11 cellular contexts compared by ENCODE assay signal in the genomic region with DNA sequence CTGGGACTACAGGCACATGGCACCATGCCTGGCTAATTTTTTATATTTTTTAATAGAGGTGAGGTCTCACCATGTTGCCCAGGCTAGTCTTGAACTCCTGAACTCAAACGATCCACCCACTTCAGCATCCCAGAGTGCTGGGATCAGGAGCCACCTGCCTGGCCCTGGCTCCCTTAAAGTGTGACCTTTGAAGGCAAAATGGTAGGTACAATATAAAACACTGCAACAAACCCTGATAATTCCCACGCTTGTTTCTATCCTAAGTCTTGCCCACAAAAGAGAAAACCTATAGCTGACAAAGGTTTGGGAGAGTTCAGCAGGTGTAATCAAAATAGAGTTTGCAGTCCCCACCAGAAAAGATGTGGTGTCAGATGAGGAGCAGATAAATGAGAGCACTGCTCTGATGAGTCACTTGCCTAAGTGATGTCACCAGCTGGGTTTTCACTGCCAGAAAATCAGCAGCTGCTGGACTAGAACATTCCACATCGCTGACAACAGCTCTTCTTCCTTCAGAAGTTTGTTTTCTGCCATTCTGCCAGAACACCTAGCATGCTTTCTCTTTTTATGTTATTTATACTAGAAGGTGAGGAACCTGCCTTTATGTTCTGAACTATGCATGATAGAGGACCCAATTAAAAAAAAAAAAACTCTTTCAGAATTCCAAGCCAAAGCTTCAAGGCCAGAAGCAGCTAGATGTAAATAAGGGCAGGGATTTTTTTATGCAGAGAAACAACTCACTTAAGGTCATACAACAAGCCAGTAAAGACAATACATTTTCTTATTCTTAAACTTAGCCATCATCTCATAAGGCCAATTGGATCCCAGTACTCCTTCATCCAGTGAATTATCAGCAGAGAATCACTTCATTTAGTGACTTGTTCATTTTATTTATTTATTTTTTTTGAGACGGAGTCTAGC. TPM values are rescaled to one million over a fixed set of nuclear protein-coding genes. Genes with fewer than 3 reads are reported as not detected.
A peak's percentile ranks its signal among the peaks of the same experiment; 100 is the strongest.
DNase-seq lines count a peak whose midpoint lies in the region; ATAC-seq and TF ChIP-seq lines count a peak whose summit lies in the region.
"Had no signal": no experiment of that assay in that cellular context is flagged by ENCODE, and none has a peak within 500 bp of the region (broad histone marks: within the 10 kb centered on the region; RNA-seq: fewer than 3 reads in every experiment).

No MANE protein-coding gene starts in this region.

- peak overlapping the region in 2 of 12 donors; percentile 18 to 47 for H3K27ac ChIP-seq in heart left ventricle
- H3K27ac ChIP-seq: thyroid gland had no signal

- no peaks in the 10 kb centered on the region for H3K36me3 Mint-ChIP-seq in type B pancreatic cell
- H3K36me3 Mint-ChIP-seq: naive B cell had no signal

- H3K4me1 Mint-ChIP-seq in type B pancreatic cell (ENCODE audit: unreplicated experiment), result no peaks in the 10 kb centered on the region
- H3K4me1 Mint-ChIP-seq: naive B cell had no signal

- DNase-seq in heart left ventricle (peak in 1 of 5 donors; percentile 49), Right ventricle myocardium inferior (ENCODE audit: missing footprints) (no peak), SW 1271 (lab: John Stamatoyannopoulos, UW) (peak; percentile 20 to 59), glomerular visceral epithelial cell (ENCODE audit: extremely low spot score) (peak; percentile 72), type B pancreatic cell (ENCODE audit: extremely low spot score, unreplicated experiment) (no peak)
- DNase-seq: activated T-cell treated with anti-CD3 and anti-CD28 coated beads, Interleukin-2, amount 50 U/mL, for 24 hours; naive B cell had no signal

- TF ChIP-seq CTCF in heart left ventricle (IDR thresholded peaks at IDR 0.05) (no peak), type B pancreatic cell (conservative IDR thresholded peaks at IDR 0.05) (no peak)

- no peak overlapping the region for H3K4me3 Mint-ChIP-seq in type B pancreatic cell
- H3K4me3 Mint-ChIP-seq: activated T-cell treated with anti-CD3 and anti-CD28 coated beads, Interleukin-2, amount 50 U/mL, for 24 hours; naive B cell had no signal

- 59 to 66% (median 64%) methylated on average over 4 of the region's 4 CpGs for WGBS in heart left ventricle, 4 donors

- no peaks in the 10 kb centered on the region for H3K9me3 ChIP-seq in heart left ventricle
- H3K9me3 ChIP-seq: thyroid gland had no signal

- H3K27me3 Mint-ChIP-seq in type B pancreatic cell, result peaks cover 9% of the 10 kb centered on the region

- H3K36me3 ChIP-seq in heart left ventricle, result no peaks in the 10 kb centered on the region
- H3K36me3 ChIP-seq: thyroid gland had no signal

- no peak overlapping the region for H3K4me3 ChIP-seq in heart left ventricle
- H3K4me3 ChIP-seq: thyroid gland had no signal

- no peaks in the 10 kb centered on the region for H3K9me3 Mint-ChIP-seq in type B pancreatic cell
- H3K9me3 Mint-ChIP-seq: activated T-cell treated with anti-CD3 and anti-CD28 coated beads, Interleukin-2, amount 50 U/mL, for 24 hours had no signal

- intact Hi-C loops in heart left ventricle (cut with DNase I), result no loop called here
- intact Hi-C loops in Right ventricle myocardium inferior (cut with DNase I), result no loop called here

- ATAC-seq in heart left ventricle (peak in 3 of 4 donors; percentile 59 to 92 (median 75)), Right ventricle myocardium inferior (no peak), HG02759 (IDR thresholded peaks at IDR 0.05; ENCODE audit: unreplicated experiment) (no peak), HG02973 (IDR thresholded peaks at IDR 0.05; ENCODE audit: unreplicated experiment) (no peak), GM19455 (IDR thresholded peaks at IDR 0.05; ENCODE audit: unreplicated experiment) (no peak)

- no peak for TF ChIP-seq POLR2A in heart left ventricle (IDR thresholded peaks at IDR 0.05)

- H3K4me1 ChIP-seq in heart left ventricle, result peaks cover 0 to 8% (median 0%) of the 10 kb centered on the region in 12 donors

- H3K27ac Mint-ChIP-seq in type B pancreatic cell, result peak overlapping the region; percentile 66
- H3K27ac Mint-ChIP-seq: activated T-cell treated with anti-CD3 and anti-CD28 coated beads, Interleukin-2, amount 50 U/mL, for 24 hours had no signal

- H3K27me3 ChIP-seq in heart left ventricle, result no peaks in the 10 kb centered on the region
- H3K27me3 ChIP-seq: thyroid gland had no signal

RNA-seq across cellular contexts. Expression of a gene that starts 18.0 kb away (rescaled TPM):
- total RNA-seq in heart left ventricle (10 to 100 TPM in 8 of 9 donors, 1 to 10 TPM in 1; 9.8 to 19.4 (median 15.8) TPM), Right ventricle myocardium inferior (13.8 TPM), type B pancreatic cell (ENCODE audit: low replicate concordance) (24.8 and 29.0 TPM in 2 replicates)
- polyA plus RNA-seq in heart left ventricle, result 10 to 100 TPM in 1 of 2 donors, 1 to 10 TPM in 1; 5.5 to 15.7 TPM

RNA-seq across cellular contexts. Expression of a gene that starts 19.4 kb away (rescaled TPM):
- total RNA-seq in heart left ventricle (100 to 1,000 TPM; 188 to 274 (median 224) TPM), Right ventricle myocardium inferior (229 TPM), type B pancreatic cell (ENCODE audit: low replicate concordance) (116 and 239 TPM in 2 replicates)
- polyA plus RNA-seq in heart left ventricle, result 100 to 1,000 TPM; 161 to 179 TPM

Comparison
In these comparisons a context has a peak if more than half of its experiments do, and no peak if none do; other contexts are left out.
1. ATAC-seq: peak in heart left ventricle (3 of 4); none in Right ventricle myocardium inferior (single experiment), HG02759 (single experiment), HG02973 (single experiment) and GM19455 (single experiment).
2. DNase-seq: peak in SW 1271 (2 of 2) and glomerular visceral epithelial cell (single experiment); none in Right ventricle myocardium inferior (single experiment) and type B pancreatic cell (single experiment).